In genomic region chr3:3927965-3928364, GRCh38 we compare ENCODE assay signal across 32 cellular contexts.
"Had no signal": no experiment of that assay in that cellular context is flagged by ENCODE, and none has a peak within 500 bp of the region (broad histone marks: within the 10 kb centered on the region; RNA-seq: fewer than 3 reads in every experiment).

No MANE protein-coding gene starts in this region.

- H3K36me3 ChIP-seq: esophagus squamous epithelium, heart right ventricle, neural progenitor cell, sigmoid colon, uterus had no signal

- H3K36me3 Mint-ChIP-seq: activated CD8-positive, alpha-beta memory T cell treated with anti-CD3 and anti-CD28 coated beads, Interleukin-2, amount 10 ng/mL, durations not matched to agents 7 days and 5 days had no signal

- H3K27me3 ChIP-seq: body of pancreas, esophagus squamous epithelium, heart right ventricle, neural progenitor cell, sigmoid colon, testis, uterus had no signal

- H3K27me3 Mint-ChIP-seq: activated CD4-positive, alpha-beta T cell treated with anti-CD3 and anti-CD28 coated beads for 36 hours; activated CD8-positive, alpha-beta memory T cell treated with anti-CD3 and anti-CD28 coated beads, Interleukin-2, amount 10 ng/mL, durations not matched to agents 7 days and 5 days; activated naive CD8-positive, alpha-beta T cell; type B pancreatic cell had no signal

- H3K4me1 Mint-ChIP-seq: activated CD4-positive, alpha-beta T cell treated with anti-CD3 and anti-CD28 coated beads for 36 hours; activated CD8-positive, alpha-beta memory T cell treated with anti-CD3 and anti-CD28 coated beads, Interleukin-2, amount 10 ng/mL, durations not matched to agents 7 days and 5 days; natural killer cell; neural progenitor cell had no signal

- DNase-seq: activated CD4-positive, alpha-beta T cell treated with anti-CD3 and anti-CD28 coated beads for 36 hours; activated CD4-positive, CD25-positive, alpha-beta regulatory T cell; activated CD8-positive, alpha-beta memory T cell treated with anti-CD3 and anti-CD28 coated beads, Interleukin-2, amount 10 ng/mL, durations not matched to agents 7 days and 5 days; activated CD8-positive, alpha-beta T cell treated with anti-CD3 and anti-CD28 coated beads, Interleukin-2, amount 10 ng/mL, durations not matched to agents 7 days and 5 days; activated naive CD4-positive, alpha-beta T cell; activated T-cell treated with anti-CD3 and anti-CD28 coated beads, Interleukin-2, amount 50 U/mL, for 48 hours; anterior cingulate cortex; body of pancreas; dermis blood vessel endothelial cell; effector CD8-positive, alpha-beta T cell; esophagus squamous epithelium; foreskin melanocyte; heart right ventricle; mesendoderm; natural killer cell; occipital lobe; psoas muscle; sigmoid colon; stimulated activated CD4-positive, alpha-beta T cell treated with anti-CD3 and anti-CD28 coated beads, Interleukin-1b, Interleukin-23, amount 100 ng/mL, for 48 hours; stimulated activated CD4-positive, alpha-beta T cell treated with anti-CD3 and anti-CD28 coated beads, Interleukin-4, amount 100 ng/mL, for 4 hours; stimulated activated CD8-positive, alpha-beta memory T cell treated with anti-CD3 and anti-CD28 coated beads, Interleukin-4, amount 100 ng/mL, for 48 hours; stimulated activated naive CD4-positive, alpha-beta T cell treated with Interleukin-2 at 50 U/mL for 16 hours; testis; uterus had no signal

- ATAC-seq: activated CD4-positive, alpha-beta T cell treated with anti-CD3 and anti-CD28 coated beads for 36 hours; activated CD8-positive, alpha-beta memory T cell treated with anti-CD3 and anti-CD28 coated beads, Interleukin-2, amount 10 ng/mL, durations not matched to agents 7 days and 5 days; activated CD8-positive, alpha-beta T cell treated with anti-CD3 and anti-CD28 coated beads, Interleukin-2, amount 10 ng/mL, durations not matched to agents 7 days and 5 days; body of pancreas; heart right ventricle; left lobe of liver; natural killer cell; psoas muscle had no signal

- H3K9me3 ChIP-seq: body of pancreas, testis had no signal

- H3K4me3 ChIP-seq: body of pancreas, esophagus squamous epithelium, heart right ventricle, lung, neural progenitor cell, psoas muscle, sigmoid colon, smooth muscle cell, testis, uterus had no signal

- H3K9me3 Mint-ChIP-seq: type B pancreatic cell had no signal

- H3K27ac Mint-ChIP-seq: activated CD4-positive, alpha-beta T cell treated with anti-CD3 and anti-CD28 coated beads for 36 hours; activated CD8-positive, alpha-beta memory T cell treated with anti-CD3 and anti-CD28 coated beads, Interleukin-2, amount 10 ng/mL, durations not matched to agents 7 days and 5 days; activated CD8-positive, alpha-beta T cell treated with anti-CD3 and anti-CD28 coated beads, Interleukin-2, amount 10 ng/mL, durations not matched to agents 7 days and 5 days; activated naive CD8-positive, alpha-beta T cell; natural killer cell; neural progenitor cell; type B pancreatic cell had no signal

- H3K4me3 Mint-ChIP-seq: activated CD4-positive, alpha-beta T cell treated with anti-CD3 and anti-CD28 coated beads for 36 hours; activated CD8-positive, alpha-beta memory T cell treated with anti-CD3 and anti-CD28 coated beads, Interleukin-2, amount 10 ng/mL, durations not matched to agents 7 days and 5 days; activated CD8-positive, alpha-beta T cell treated with anti-CD3 and anti-CD28 coated beads, Interleukin-2, amount 10 ng/mL, durations not matched to agents 7 days and 5 days; activated naive CD8-positive, alpha-beta T cell; natural killer cell; neural progenitor cell; type B pancreatic cell had no signal

- H3K27ac ChIP-seq: body of pancreas, epithelial cell of prostate, esophagus squamous epithelium, heart right ventricle, neural progenitor cell, parathyroid adenoma, psoas muscle, sigmoid colon, testis, uterus had no signal

- H3K4me1 ChIP-seq: body of pancreas, esophagus squamous epithelium, heart right ventricle, neural progenitor cell, psoas muscle, sigmoid colon, testis, uterus had no signal
